ENCODE assay signal across 27 cellular contexts in the genomic region with DNA sequence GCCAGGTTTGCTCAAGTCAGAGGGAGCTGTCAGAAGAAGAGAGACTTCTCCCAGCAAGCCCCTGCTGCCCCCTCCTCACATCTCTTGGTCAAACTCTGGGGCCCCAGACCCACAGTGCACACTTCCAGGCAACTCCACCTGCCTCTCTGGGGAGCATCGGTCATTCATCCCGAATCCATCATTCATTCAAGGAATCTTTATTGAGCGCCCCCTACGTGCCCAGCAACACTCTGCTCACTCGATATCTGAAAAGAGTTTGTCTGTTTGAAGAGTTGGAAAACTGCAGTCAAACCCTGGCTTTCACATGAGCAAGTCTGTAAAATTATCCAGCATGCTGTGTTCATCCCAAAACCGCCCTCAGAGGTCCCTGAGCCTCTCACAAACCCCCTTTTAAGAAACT.
"Had no signal": no experiment of that assay in that cellular context is flagged by ENCODE, and none has a peak within 500 bp of the region (broad histone marks: within the 10 kb centered on the region; RNA-seq: fewer than 3 reads in every experiment).

No MANE protein-coding gene starts in this region.

- H3K36me3 ChIP-seq: colonic mucosa, esophagus muscularis mucosa, gastroesophageal sphincter, heart left ventricle, left lung, neural progenitor cell, prostate gland, right atrium auricular region, stomach, tibial artery had no signal

- H2AFZ ChIP-seq: hepatocyte, neural progenitor cell had no signal

- DNase-seq: colonic mucosa; effector CD8-positive, alpha-beta T cell; foreskin keratinocyte; heart left ventricle; left cardiac atrium; left lung; mesenchymal stem cell; mucosa of descending colon; naive B cell; nucleus accumbens; stimulated activated CD4-positive, alpha-beta T cell treated with anti-CD3 and anti-CD28 coated beads, Interleukin-12 subunit alpha, Interleukin-12 subunit beta, amount 100 ng/mL, for 4 hours; stimulated activated CD4-positive, alpha-beta T cell treated with anti-CD3 and anti-CD28 coated beads, Interleukin-1b, Interleukin-23, amount 100 ng/mL, for 48 hours; stimulated activated CD4-positive, alpha-beta T cell treated with anti-CD3 and anti-CD28 coated beads, Interleukin-4, amount 100 ng/mL, for 1 hour; stimulated activated CD8-positive, alpha-beta memory T cell treated with anti-CD3 and anti-CD28 coated beads, Interleukin-4, amount 100 ng/mL, for 48 hours; stimulated activated naive CD4-positive, alpha-beta T cell treated with Interleukin-2 at 50 U/mL for 16 hours; stomach; testis; tibial artery had no signal

- H3K79me2 ChIP-seq: hepatocyte had no signal

- FAIRE-seq: endothelial cell of umbilical vein, islet of Langerhans had no signal

- H3K27ac ChIP-seq: colonic mucosa, esophagus muscularis mucosa, foreskin keratinocyte, gastroesophageal sphincter, heart left ventricle, hepatocyte, left lung, neural progenitor cell, prostate gland, right atrium auricular region, stomach, testis, tibial artery had no signal

- H3K4me3 ChIP-seq: colonic mucosa, esophagus muscularis mucosa, gastroesophageal sphincter, heart left ventricle, hepatocyte, left lung, mucosa of descending colon, neural progenitor cell, prostate gland, right atrium auricular region, smooth muscle cell, stomach, testis, tibial artery had no signal

- H3K27me3 ChIP-seq: colonic mucosa, neural progenitor cell, right atrium auricular region, testis had no signal

- H3K9ac ChIP-seq: neural progenitor cell had no signal

- H3K4me1 ChIP-seq: colonic mucosa, esophagus muscularis mucosa, foreskin keratinocyte, gastroesophageal sphincter, prostate gland, right atrium auricular region, stomach, testis, tibial artery had no signal

- H3K4me2 ChIP-seq: hepatocyte, neural progenitor cell, smooth muscle cell had no signal

- H3K9me3 ChIP-seq: colonic mucosa, esophagus muscularis mucosa, gastroesophageal sphincter, heart left ventricle, left lung, mucosa of descending colon, prostate gland, right atrium auricular region, stomach, testis, tibial artery had no signal
